Comparison of ENCODE assay signal across 13 cellular contexts in the genomic region with DNA sequence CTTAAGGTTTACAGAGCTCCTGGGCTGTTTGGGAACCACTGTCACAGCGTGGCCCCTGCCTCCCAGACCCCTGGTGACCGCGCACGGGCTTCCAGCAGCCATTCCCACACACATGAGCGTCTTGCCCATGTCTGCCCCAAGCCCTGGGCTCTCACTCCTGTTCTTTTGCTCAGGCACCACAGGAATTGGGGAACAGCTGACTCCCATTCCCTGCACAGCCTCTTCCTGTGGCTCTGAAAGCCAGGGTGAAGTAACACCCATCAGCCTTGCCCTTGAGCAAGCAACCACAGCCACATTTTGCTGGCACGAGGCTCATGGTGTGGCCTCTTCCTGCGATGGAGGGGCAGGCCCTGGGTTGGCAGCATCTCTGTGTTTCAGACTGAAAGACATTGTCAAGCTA. TPM values are rescaled to one million over a fixed set of nuclear protein-coding genes. Genes with fewer than 3 reads are reported as not detected.
A peak's percentile ranks its signal among the peaks of the same experiment; 100 is the strongest.
DNase-seq lines count a peak whose midpoint lies in the region; ATAC-seq and TF ChIP-seq lines count a peak whose summit lies in the region.
"Had no signal": no experiment of that assay in that cellular context is flagged by ENCODE, and none has a peak within 500 bp of the region (broad histone marks: within the 10 kb centered on the region; RNA-seq: fewer than 3 reads in every experiment).

No MANE protein-coding gene starts in this region.

- DNase-seq in EL (peak; percentile 64), MV-4-11 (lab: John Stamatoyannopoulos, UW) (peak; percentile 85), cardiac fibroblast (ENCODE audit: low read depth in 2 of 2) (peak; percentile 65 to 76), myocyte (ENCODE audit: low read depth) (peak; percentile 94), mucosa of gallbladder (ENCODE audit: low spot score) (no peak), NCI-H2029 treated with DMSO at 0.1 percent for 48 hours (lab: John Stamatoyannopoulos, UW) (no peak)
- no peak for DNase-seq in stimulated activated CD4-positive, alpha-beta T cell treated with anti-CD3 and anti-CD28 coated beads, Interleukin-12 subunit alpha, Interleukin-12 subunit beta, amount 100 ng/mL, for 4 hours
- DNase-seq: activated naive CD4-positive, alpha-beta T cell treated with anti-CD3 and anti-CD28 coated beads, Interleukin-2, amount 10 ng/mL, durations not matched to agents 7 days and 5 days; COR-L47; effector memory CD4-positive, alpha-beta T cell; SHP77; stimulated activated CD4-positive, alpha-beta T cell treated with anti-CD3 and anti-CD28 coated beads, Interleukin-2, amount 100 ng/mL, for 24 hours had no signal

- no peak for ATAC-seq in HG03354 (IDR thresholded peaks at IDR 0.05; ENCODE audit: poor library complexity, severe bottlenecking, unreplicated experiment)

- no peak overlapping the region for H3K4me3 ChIP-seq in cardiac fibroblast (replicated peaks in 1 of 2; ENCODE audit: low read depth in 2 of 2, low read length in 2 of 2)

- TF ChIP-seq CTCF in cardiac fibroblast (IDR thresholded peaks at IDR 0.05; ENCODE audit: low read depth, low read length): no peak

RNA-seq across cellular contexts. Expression of a gene that starts 14.3 kb away (rescaled TPM):
- 2.1 and 2.8 TPM in 2 replicates for total RNA-seq in myocyte
- 6.1 TPM for polyA plus RNA-seq in myocyte (2012)
- 8.3 TPM for total RNA-seq in mucosa of gallbladder

Comparison
In these comparisons a context has a peak if more than half of its experiments do, and no peak if none do; other contexts are left out.
1. DNase-seq: peak in EL (single experiment), MV-4-11 (single experiment), cardiac fibroblast (2 of 2) and myocyte (single experiment); none in mucosa of gallbladder (single experiment), stimulated activated CD4-positive, alpha-beta T cell treated with anti-CD3 and anti-CD28 coated beads, Interleukin-12 subunit alpha, Interleukin-12 subunit beta, amount 100 ng/mL, for 4 hours (single experiment) and NCI-H2029 treated with DMSO at 0.1 percent for 48 hours (single experiment).